In genomic region chr5:19734706-19735240, GRCh38 we compare ENCODE assay signal across 30 cellular contexts.
A peak's percentile ranks its signal among the peaks of the same experiment; 100 is the strongest.
DNase-seq lines count a peak whose midpoint lies in the region; ATAC-seq and TF ChIP-seq lines count a peak whose summit lies in the region.
"Had no signal": no experiment of that assay in that cellular context is flagged by ENCODE, and none has a peak within 500 bp of the region (broad histone marks: within the 10 kb centered on the region; RNA-seq: fewer than 3 reads in every experiment).

No MANE protein-coding gene starts in this region.

- H3K27ac ChIP-seq in H9 (ENCODE audit: insufficient read length, low read depth, low read length) (no peak overlapping the region), PC-3 (ENCODE audit: low read length) (peak overlapping the region; percentile 36), hepatocyte (no peak overlapping the region)
- H3K27ac ChIP-seq: BLaER1 treated with 17β-estradiol and CSF1 and Interleukin-3, amounts not matched to agents 10 nM and 100 nM; body of pancreas; heart left ventricle; upper lobe of right lung had no signal

- H3K56ac ChIP-seq in H9 (ENCODE audit: insufficient read length, low read depth, low read length) = no peak overlapping the region

- H3K23ac ChIP-seq in H9 (ENCODE audit: insufficient read length, low read depth, low read length) = no peak overlapping the region

- TF ChIP-seq CTCF in H9 (conservative IDR thresholded peaks at IDR 0.05) (no peak), PC-3 (conservative IDR thresholded peaks at IDR 0.05; ENCODE audit: low read depth, low read length) (no peak), hepatocyte (IDR thresholded peaks at IDR 0.05; ENCODE audit: poor library complexity) (no peak), nephron progenitor cell (IDR thresholded peaks at IDR 0.05) (no peak)

- intact Hi-C loops in PC-3 (cut with micrococcal nuclease) = no loop called here

- H2AK5ac ChIP-seq in H9 (ENCODE audit: insufficient read length, low read length) = no peak overlapping the region

- H3K4me3 Mint-ChIP-seq in H9 (no peak overlapping the region), nephron progenitor cell (no peak overlapping the region)
- H3K4me3 Mint-ChIP-seq: activated CD8-positive, alpha-beta T cell treated with anti-CD3 and anti-CD28 coated beads, Interleukin-2, amount 10 ng/mL, durations not matched to agents 7 days and 5 days; activated naive CD8-positive, alpha-beta T cell treated with anti-CD3 and anti-CD28 coated beads, Interleukin-2, amount 50 U/mL, for 24 hours; IgD-negative memory B cell; natural killer cell had no signal

- no peaks in the 10 kb centered on the region for H3K27me3 Mint-ChIP-seq in H9 (ENCODE audit: low read depth)
- no peaks in the 10 kb centered on the region for H3K27me3 Mint-ChIP-seq in nephron progenitor cell (ENCODE audit: low read depth, poor library complexity)
- H3K27me3 Mint-ChIP-seq: activated naive CD8-positive, alpha-beta T cell treated with anti-CD3 and anti-CD28 coated beads, Interleukin-2, amount 50 U/mL, for 24 hours; IgD-negative memory B cell had no signal

- H3K9me3 Mint-ChIP-seq in H9 (peaks cover 14% of the 10 kb centered on the region in 2 experiments; a peak in 4 of 5 replicates), nephron progenitor cell (peaks cover 5% of the 10 kb centered on the region)

- H3K4me3 ChIP-seq in PC-3 (ENCODE audit: low read length) = no peak overlapping the region
- no peak overlapping the region for H3K4me3 ChIP-seq in hepatocyte
- H3K4me3 ChIP-seq: BLaER1 treated with 17β-estradiol and CSF1 and Interleukin-3, amounts not matched to agents 10 nM and 100 nM; body of pancreas; heart left ventricle; MG63; smooth muscle cell; upper lobe of right lung had no signal

- peak; percentile 71 for ATAC-seq in PC-3
- no peak for ATAC-seq in HG03175 (IDR thresholded peaks at IDR 0.05; ENCODE audit: unreplicated experiment)
- ATAC-seq: activated CD8-positive, alpha-beta T cell treated with anti-CD3 and anti-CD28 coated beads, Interleukin-2, amount 10 ng/mL, durations not matched to agents 7 days and 5 days; activated naive CD8-positive, alpha-beta T cell treated with anti-CD3 and anti-CD28 coated beads, Interleukin-2, amount 50 U/mL, for 24 hours; body of pancreas; heart left ventricle; left lobe of liver; natural killer cell; upper lobe of right lung had no signal

- POLR2A ChIA-PET in PC-3 (lab: Charles Lee; ENCODE audit: unreplicated experiment) = no interaction called here

- DNase-seq in A172 (ENCODE audit: low spot score) (peak; percentile 42), H9 (no peak), PC-3 (peak; percentile 84), hepatocyte (ENCODE audit: low spot score) (peak; percentile 21), NCI-H446 (lab: John Stamatoyannopoulos, UW) (no peak), T-helper 9 cell (no peak), nephron progenitor cell (no peak)
- DNase-seq: activated CD4-positive, CD25-positive, alpha-beta regulatory T cell; activated CD8-positive, alpha-beta T cell treated with anti-CD3 and anti-CD28 coated beads, Interleukin-2, amount 10 ng/mL, durations not matched to agents 7 days and 5 days; activated gamma-delta T cell; activated naive CD8-positive, alpha-beta T cell treated with anti-CD3 and anti-CD28 coated beads, Interleukin-2, amount 50 U/mL, for 24 hours; activated T-cell treated with anti-CD3 and anti-CD28 coated beads for 4 hours; body of pancreas; EL; erythroblast; heart left ventricle; MG63; natural killer cell; NCI-H1417; NCI-H2081; NCI-H524 treated with DMSO at 0.1 percent for 48 hours; retina; stimulated activated CD4-positive, alpha-beta T cell treated with anti-CD3 and anti-CD28 coated beads, Interleukin-2, amount 100 ng/mL, for 24 hours; upper lobe of right lung had no signal

- H4K20me1 ChIP-seq in H9 (ENCODE audit: control insufficient read depth, insufficient read depth, insufficient read length) = no peaks in the 10 kb centered on the region
- H4K20me1 ChIP-seq in PC-3 (ENCODE audit: low read length) = no peaks in the 10 kb centered on the region
- H4K20me1 ChIP-seq in hepatocyte (ENCODE audit: insufficient read depth, poor library complexity, severe bottlenecking) = no peaks in the 10 kb centered on the region
- H4K20me1 ChIP-seq: BLaER1 treated with 17β-estradiol and CSF1 and Interleukin-3, amounts not matched to agents 10 nM and 100 nM had no signal

- H3K36me3 Mint-ChIP-seq in H9 (ENCODE audit: insufficient read depth in 1 of 3, low read depth in 3 of 3) = peaks cover 6 to 22% (median 18%) of the 10 kb centered on the region in 3 experiments
- H3K36me3 Mint-ChIP-seq in nephron progenitor cell (ENCODE audit: low read depth) = no peaks in the 10 kb centered on the region
- H3K36me3 Mint-ChIP-seq: IgD-negative memory B cell had no signal

- no peaks in the 10 kb centered on the region for H3K9me2 ChIP-seq in PC-3 (replicated peaks; ENCODE audit: low read length)
- H3K9me2 ChIP-seq in hepatocyte (replicated peaks; ENCODE audit: insufficient read depth) = no peaks in the 10 kb centered on the region

- no TSS peak for BruUV-seq in PC-3 (replicated peaks; lab: Mats Ljungman, UMichigan)

- H3K4me1 Mint-ChIP-seq in H9 = peaks cover 11 to 12% of the 10 kb centered on the region in 2 experiments
- no peaks in the 10 kb centered on the region for H3K4me1 Mint-ChIP-seq in nephron progenitor cell
- H3K4me1 Mint-ChIP-seq: activated naive CD8-positive, alpha-beta T cell treated with anti-CD3 and anti-CD28 coated beads, Interleukin-2, amount 50 U/mL, for 24 hours; IgD-negative memory B cell; natural killer cell had no signal

- no peaks in the 10 kb centered on the region for H3F3A ChIP-seq in PC-3 (ENCODE audit: low read length, unreplicated experiment)

- H3K79me1 ChIP-seq in H9 (ENCODE audit: insufficient read depth, low read depth, low read length, poor library complexity, severe bottlenecking) = no peaks in the 10 kb centered on the region

- H3K4me2 ChIP-seq in H9 (ENCODE audit: insufficient read depth, insufficient read length, low read length) (no peak overlapping the region), PC-3 (ENCODE audit: low read length) (peak overlapping the region; percentile 11), hepatocyte (peak overlapping the region; percentile 9)
- H3K4me2 ChIP-seq: BLaER1 treated with 17β-estradiol and CSF1 and Interleukin-3, amounts not matched to agents 10 nM and 100 nM; smooth muscle cell had no signal

- H2AFZ ChIP-seq in H9 (ENCODE audit: low read length) (no peak overlapping the region), PC-3 (ENCODE audit: low read length) (no peak overlapping the region), hepatocyte (no peak overlapping the region)

- no peak overlapping the region for H2BK12ac ChIP-seq in H9 (ENCODE audit: insufficient read length, low read depth, low read length)

- no peak overlapping the region for H3K18ac ChIP-seq in H9 (ENCODE audit: insufficient read length, low read depth, low read length)

- no peak overlapping the region for H4K8ac ChIP-seq in H9 (replicated peaks; ENCODE audit: insufficient read length, low read depth, low read length)

- no peak overlapping the region for H2BK20ac ChIP-seq in H9 (ENCODE audit: low read depth, low read length, poor library complexity, severe bottlenecking)

- H3K79me2 ChIP-seq in H9 (ENCODE audit: insufficient read depth, low read length) (no peaks in the 10 kb centered on the region), PC-3 (ENCODE audit: low read length) (no peaks in the 10 kb centered on the region), hepatocyte (no peaks in the 10 kb centered on the region)

- peak overlapping the region; percentile 59 to 85 (median 75); a peak in 3 of 7 replicates for H3K27ac Mint-ChIP-seq in H9
- no peak overlapping the region for H3K27ac Mint-ChIP-seq in nephron progenitor cell
- H3K27ac Mint-ChIP-seq: activated CD8-positive, alpha-beta T cell treated with anti-CD3 and anti-CD28 coated beads, Interleukin-2, amount 10 ng/mL, durations not matched to agents 7 days and 5 days; activated naive CD8-positive, alpha-beta T cell treated with anti-CD3 and anti-CD28 coated beads, Interleukin-2, amount 50 U/mL, for 24 hours; IgD-negative memory B cell; natural killer cell had no signal

- H4K91ac ChIP-seq in H9 (ENCODE audit: insufficient read length, low read depth, low read length) = no peak overlapping the region

- no peaks in the 10 kb centered on the region for H3K27me3 ChIP-seq in H9 (ENCODE audit: insufficient read depth, low read length)
- no peaks in the 10 kb centered on the region for H3K27me3 ChIP-seq in PC-3 (ENCODE audit: low read length)
- no peaks in the 10 kb centered on the region for H3K27me3 ChIP-seq in hepatocyte
- H3K27me3 ChIP-seq: BLaER1 treated with 17β-estradiol and CSF1 and Interleukin-3, amounts not matched to agents 10 nM and 100 nM; body of pancreas; heart left ventricle; MG63; upper lobe of right lung had no signal

- no peaks in the 10 kb centered on the region for H3K23me2 ChIP-seq in H9 (ENCODE audit: insufficient read length, low read depth, low read length, poor library complexity, severe bottlenecking)

- no peak overlapping the region for H3K14ac ChIP-seq in H9 (ENCODE audit: insufficient read depth, low read length)

- H3K9ac ChIP-seq in H9 (ENCODE audit: extremely low read depth, insufficient read length, low read length) (no peak overlapping the region), PC-3 (ENCODE audit: low read length) (no peak overlapping the region)
- H3K9ac ChIP-seq: BLaER1 treated with 17β-estradiol and CSF1 and Interleukin-3, amounts not matched to agents 10 nM and 100 nM had no signal

- WGBS in H9 (ENCODE audit: extremely low coverage, insufficient read length, low lambda C conversion rate) = no CpG with 5 or more reads among the region's 2 CpGs
- WGBS in hepatocyte (ENCODE audit: low lambda C conversion rate, missing lambda C conversion rate) = 48% methylated on average over 2 of the region's 2 CpGs

- no peak overlapping the region for H3K4ac ChIP-seq in H9 (ENCODE audit: low read depth, low read length)

- no peak overlapping the region for H2BK15ac ChIP-seq in H9 (ENCODE audit: low read depth, low read length)

- H3K4me1 ChIP-seq in H9 (ENCODE audit: insufficient read depth, low read length) = no peaks in the 10 kb centered on the region
- peaks cover 13% of the 10 kb centered on the region for H3K4me1 ChIP-seq in PC-3 (ENCODE audit: insufficient read depth, low read length)
- no peaks in the 10 kb centered on the region for H3K4me1 ChIP-seq in hepatocyte (ENCODE audit: insufficient read depth)
- H3K4me1 ChIP-seq: BLaER1 treated with 17β-estradiol and CSF1 and Interleukin-3, amounts not matched to agents 10 nM and 100 nM; body of pancreas; Caco-2; heart left ventricle; upper lobe of right lung had no signal

- CTCF ChIA-PET in PC-3 (lab: Charles Lee) = no interaction called here

- H2BK120ac ChIP-seq in H9 (ENCODE audit: low read depth, low read length, poor library complexity, severe bottlenecking) = no peak overlapping the region

- no peak overlapping the region for H4K5ac ChIP-seq in H9 (ENCODE audit: insufficient read length, low read depth, low read length)

- H2BK5ac ChIP-seq in H9 (ENCODE audit: insufficient read length, low read length) = no peak overlapping the region

- no peaks in the 10 kb centered on the region for H3K9me3 ChIP-seq in H9 (ENCODE audit: control insufficient read depth, low read depth, low read length)
- no peaks in the 10 kb centered on the region for H3K9me3 ChIP-seq in PC-3 (ENCODE audit: low read length)
- H3K9me3 ChIP-seq in hepatocyte (ENCODE audit: low read depth) = no peaks in the 10 kb centered on the region
- H3K9me3 ChIP-seq: body of pancreas, Caco-2, MG63, upper lobe of right lung had no signal

- H3K36me3 ChIP-seq in PC-3 (ENCODE audit: low read depth, low read length) (no peaks in the 10 kb centered on the region), hepatocyte (replicated peaks; ENCODE audit: insufficient read depth, low read depth) (no peaks in the 10 kb centered on the region)
- H3K36me3 ChIP-seq: BLaER1 treated with 17β-estradiol and CSF1 and Interleukin-3, amounts not matched to agents 10 nM and 100 nM; heart left ventricle; MG63; upper lobe of right lung had no signal

- no peak overlapping the region for H3T11ph ChIP-seq in H9 (ENCODE audit: low read length)

Comparison
In these comparisons a context has a peak if more than half of its experiments do, and no peak if none do; other contexts are left out.
1. DNase-seq: peak in A172 (single experiment), PC-3 (single experiment) and hepatocyte (single experiment); none in H9 (single experiment), NCI-H446 (0 of 2), T-helper 9 cell (single experiment) and nephron progenitor cell (single experiment).